ENCODE assay signal across 9 cellular contexts in the genomic region with DNA sequence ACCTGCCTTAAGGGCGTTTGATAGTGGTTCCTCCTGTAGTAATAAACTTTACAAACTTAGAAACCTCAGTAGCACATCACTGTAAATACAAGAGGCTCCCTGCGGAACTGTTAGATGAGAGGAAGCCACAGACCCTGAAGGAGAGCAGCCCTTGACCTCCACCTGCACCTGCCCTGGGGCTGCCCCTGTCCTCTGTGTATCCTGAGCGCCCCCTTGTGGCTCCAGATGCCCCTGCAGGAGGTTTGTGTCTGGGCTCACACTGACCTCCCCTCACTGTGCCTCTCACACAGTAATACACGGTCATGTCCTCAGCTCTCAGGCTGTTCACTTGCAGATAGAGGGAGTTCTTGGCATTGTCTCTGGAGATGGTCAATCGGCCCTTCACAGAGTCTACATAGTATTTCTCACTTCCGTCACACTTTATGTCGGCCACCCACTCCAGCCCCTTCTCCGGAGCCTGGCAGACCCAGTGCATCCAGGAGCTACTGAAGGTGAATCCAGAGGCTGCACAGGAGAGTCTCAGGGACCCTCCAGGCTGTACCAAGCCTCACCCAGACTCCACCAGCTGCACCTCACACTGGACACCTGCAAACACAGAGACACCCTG.
DNase-seq lines count a peak whose midpoint lies in the region; ATAC-seq and TF ChIP-seq lines count a peak whose summit lies in the region.
"Had no signal": no experiment of that assay in that cellular context is flagged by ENCODE, and none has a peak within 500 bp of the region (broad histone marks: within the 10 kb centered on the region; RNA-seq: fewer than 3 reads in every experiment).

No MANE protein-coding gene starts in this region.

- H3K9me3 ChIP-seq in transverse colon (no peaks in the 10 kb centered on the region), tibial artery (no peaks in the 10 kb centered on the region)
- H3K9me3 ChIP-seq: adrenal gland had no signal

- no peak overlapping the region for H3K4me3 Mint-ChIP-seq in activated CD8-positive, alpha-beta T cell treated with anti-CD3 and anti-CD28 coated beads, Interleukin-2, amount 10 ng/mL, durations not matched to agents 7 days and 5 days

- POLR2A ChIA-PET in activated CD8-positive, alpha-beta T cell treated with anti-CD3 and anti-CD28 coated beads, Interleukin-2, amount 10 ng/mL, durations not matched to agents 7 days and 5 days (lab: Charles Lee) = no interaction called here

- H3K4me1 Mint-ChIP-seq in activated CD8-positive, alpha-beta T cell treated with anti-CD3 and anti-CD28 coated beads, Interleukin-2, amount 10 ng/mL, durations not matched to agents 7 days and 5 days (ENCODE audit: low read depth) = peaks cover 17% of the 10 kb centered on the region

- CTCF ChIA-PET in activated CD8-positive, alpha-beta T cell treated with anti-CD3 and anti-CD28 coated beads, Interleukin-2, amount 10 ng/mL, durations not matched to agents 7 days and 5 days (lab: Charles Lee) = interaction anchor here (0.8 to 2.8 kb wide), 12 partner anchors 11 to 81 kb away, joined by 3 to 11 read pairs (median 5); no protein-coding TSS in a partner anchor

- DNase-seq in NCI-H2029 (lab: John Stamatoyannopoulos, UW) = peak; percentile 7
- DNase-seq in NCI-H2029 treated with DMSO at 0.1 percent for 48 hours (lab: John Stamatoyannopoulos, UW) = no peak
- peak; percentile 80 for DNase-seq in NCI-H146 (lab: John Stamatoyannopoulos, UW)
- peak; percentile 78 for DNase-seq in activated CD8-positive, alpha-beta T cell treated with anti-CD3 and anti-CD28 coated beads, Interleukin-2, amount 10 ng/mL, durations not matched to agents 7 days and 5 days
- peak; percentile 28 to 68 for DNase-seq in left colon
- DNase-seq in transverse colon = peak; percentile 58
- DNase-seq in posterior cingulate gyrus = no peak
- DNase-seq in tibial artery = no peak

- no peak for TF ChIP-seq EP300 in transverse colon (IDR thresholded peaks at IDR 0.05; ENCODE audit: low read depth)

- H3K4me3 ChIP-seq in transverse colon = no peak overlapping the region
- H3K4me3 ChIP-seq in tibial artery = no peak overlapping the region
- H3K4me3 ChIP-seq: adrenal gland had no signal

- H3K27ac ChIP-seq in transverse colon = no peak overlapping the region
- H3K27ac ChIP-seq in tibial artery = no peak overlapping the region
- H3K27ac ChIP-seq: adrenal gland had no signal

- intact Hi-C loops in left colon (cut with DNase I, micrococcal nuclease) = no loop called here
- intact Hi-C loops in transverse colon (cut with DNase I; ENCODE audit: low total_unique reads) = no loop called here
- intact Hi-C loops in posterior cingulate gyrus (cut with DNase I) = no loop called here
- intact Hi-C loops in tibial artery (cut with DNase I; ENCODE audit: low total_unique reads) = no loop called here

- no peaks in the 10 kb centered on the region for H3K9me3 Mint-ChIP-seq in activated CD8-positive, alpha-beta T cell treated with anti-CD3 and anti-CD28 coated beads, Interleukin-2, amount 10 ng/mL, durations not matched to agents 7 days and 5 days (ENCODE audit: insufficient read depth)

- H3K36me3 ChIP-seq in transverse colon = no peaks in the 10 kb centered on the region
- no peaks in the 10 kb centered on the region for H3K36me3 ChIP-seq in tibial artery
- H3K36me3 ChIP-seq: adrenal gland had no signal

- H3K36me3 Mint-ChIP-seq in activated CD8-positive, alpha-beta T cell treated with anti-CD3 and anti-CD28 coated beads, Interleukin-2, amount 10 ng/mL, durations not matched to agents 7 days and 5 days (ENCODE audit: low read depth) = no peaks in the 10 kb centered on the region

- 50 to 59% methylated on average over 2 to 8 of the region's 8 CpGs for WGBS in transverse colon (ENCODE audit: low coverage in 1 of 2), 2 donors

- in situ Hi-C loops in transverse colon (cut with MboI; ENCODE audit: low pct_ligation_motif_present in 1 of 4, low pct_unique_long_range_greater_than_20kb in 1 of 4, low sequenced_read_pairs in 3 of 4) = no loop called here

- TF ChIP-seq CTCF in transverse colon (IDR thresholded peaks at IDR 0.05) = peak in 4 of 5 experiments; percentile 39 to 54 (median 48)
- TF ChIP-seq CTCF in tibial artery (IDR thresholded peaks at IDR 0.05) = no peak

- ATAC-seq in activated CD8-positive, alpha-beta T cell treated with anti-CD3 and anti-CD28 coated beads, Interleukin-2, amount 10 ng/mL, durations not matched to agents 7 days and 5 days = peak; percentile 87
- ATAC-seq in left colon = peak; percentile 49

- H3K27ac Mint-ChIP-seq in activated CD8-positive, alpha-beta T cell treated with anti-CD3 and anti-CD28 coated beads, Interleukin-2, amount 10 ng/mL, durations not matched to agents 7 days and 5 days = no peak overlapping the region

- no peak for TF ChIP-seq POLR2A in transverse colon (IDR thresholded peaks at IDR 0.05)

- peaks cover 4% of the 10 kb centered on the region for H3K27me3 ChIP-seq in transverse colon
- H3K27me3 ChIP-seq in tibial artery = peaks cover 0 to 9% of the 10 kb centered on the region in 2 donors

- H3K4me1 ChIP-seq in transverse colon = no peaks in the 10 kb centered on the region
- no peaks in the 10 kb centered on the region for H3K4me1 ChIP-seq in tibial artery
- H3K4me1 ChIP-seq: adrenal gland had no signal

- peaks cover 27% of the 10 kb centered on the region for H3K27me3 Mint-ChIP-seq in activated CD8-positive, alpha-beta T cell treated with anti-CD3 and anti-CD28 coated beads, Interleukin-2, amount 10 ng/mL, durations not matched to agents 7 days and 5 days (ENCODE audit: low read depth)

Comparison
In these comparisons a context has a peak if more than half of its experiments do, and no peak if none do; other contexts are left out.
1. DNase-seq: peak in NCI-H2029 (single experiment), NCI-H146 (single experiment), activated CD8-positive, alpha-beta T cell treated with anti-CD3 and anti-CD28 coated beads, Interleukin-2, amount 10 ng/mL, durations not matched to agents 7 days and 5 days (single experiment), left colon (2 of 2) and transverse colon (single experiment); none in NCI-H2029 treated with DMSO at 0.1 percent for 48 hours (single experiment), posterior cingulate gyrus (0 of 10) and tibial artery (0 of 2).
2. CTCF ChIP-seq: peak in transverse colon (4 of 5); none in tibial artery (0 of 2).